ENCODE assay signal across 1 cellular context in the genomic region with DNA sequence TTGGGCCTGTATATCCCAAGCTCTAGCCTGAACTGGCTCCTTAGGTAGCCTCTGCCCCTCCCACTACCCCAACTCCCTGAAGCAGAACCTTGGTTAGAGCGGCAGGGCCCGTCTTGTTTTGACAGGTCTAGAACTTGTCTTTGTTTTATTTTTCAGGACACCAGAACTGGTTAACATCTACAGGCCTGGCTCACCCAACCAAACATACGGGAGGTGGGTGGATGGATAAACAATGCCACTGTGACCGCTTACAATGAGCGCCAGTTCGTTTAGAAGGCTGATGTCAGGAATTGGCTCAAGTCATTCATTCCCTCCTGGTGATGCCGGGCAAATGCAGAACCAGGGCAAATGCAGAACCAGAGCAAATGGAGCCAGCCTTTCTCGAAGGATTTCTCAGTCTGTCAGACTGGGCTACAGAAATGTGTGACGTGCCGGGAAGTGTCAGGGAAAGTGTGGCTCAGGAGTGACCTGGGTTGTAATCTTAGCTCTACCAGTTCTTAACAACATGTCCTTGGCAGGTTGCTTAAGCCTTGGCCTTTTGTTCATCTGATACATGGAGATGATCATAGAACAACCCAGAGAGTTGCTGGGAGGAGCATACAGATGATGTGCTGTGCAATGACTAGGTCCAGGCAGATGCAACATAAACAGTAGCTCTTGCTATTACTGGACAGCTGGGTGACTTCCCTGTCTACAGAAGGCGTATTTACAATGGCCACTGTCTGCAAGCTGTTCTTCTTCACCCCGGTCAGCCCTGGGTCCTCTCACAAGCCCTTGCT.
A peak's percentile ranks its signal among the peaks of the same experiment; 100 is the strongest.
TF ChIP-seq lines count a peak whose summit lies in the region.

No MANE protein-coding gene starts in this region.

TF ChIP-seq in K562, 482 proteins besides CTCF, POLR2A, EP300 and RAD21:
- 0 out of 2 replicates have a peak, but pooled peaks have one; percentile 38 for TF ChIP-seq STAT6 (CRISPR knock-in tag; IDR thresholded peaks at IDR 0.05)
- TF ChIP-seq MAFG (tag; conservative IDR thresholded peaks at IDR 0.05): 0 out of 2 replicates have a peak, but pooled peaks have one; percentile 2
- TF ChIP-seq ZNF699 (CRISPR knock-in tag; IDR thresholded peaks at IDR 0.05; ENCODE audit: insufficient replicate concordance): no peak
- 0 out of 2 replicates have a peak, but pooled peaks have one; percentile 14 for TF ChIP-seq CEBPG (CRISPR knock-in tag; IDR thresholded peaks at IDR 0.05)
- TF ChIP-seq CEBPG (tag; conservative IDR thresholded peaks at IDR 0.05 in 1 of 2, IDR thresholded peaks at IDR 0.05 in 1 of 2): no peak
- TF ChIP-seq, protein P1, sequence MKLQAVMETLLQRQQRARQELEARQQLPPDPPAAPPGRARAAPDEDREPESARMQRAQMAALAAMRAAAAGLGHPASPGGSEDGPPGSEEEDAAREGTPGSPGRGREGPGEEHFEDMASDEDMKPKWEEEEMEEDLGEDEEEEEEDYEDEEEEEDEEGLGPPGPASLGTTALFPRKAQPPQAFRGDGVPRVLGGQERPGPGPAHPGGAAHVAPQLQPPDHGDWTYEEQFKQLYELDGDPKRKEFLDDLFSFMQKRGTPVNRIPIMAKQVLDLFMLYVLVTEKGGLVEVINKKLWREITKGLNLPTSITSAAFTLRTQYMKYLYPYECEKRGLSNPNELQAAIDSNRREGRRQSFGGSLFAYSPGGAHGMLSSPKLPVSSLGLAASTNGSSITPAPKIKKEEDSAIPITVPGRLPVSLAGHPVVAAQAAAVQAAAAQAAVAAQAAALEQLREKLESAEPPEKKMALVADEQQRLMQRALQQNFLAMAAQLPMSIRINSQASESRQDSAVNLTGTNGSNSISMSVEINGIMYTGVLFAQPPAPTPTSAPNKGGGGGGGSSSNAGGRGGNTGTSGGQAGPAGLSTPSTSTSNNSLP (IDR thresholded peaks at IDR 0.05; ENCODE audit: borderline replicate concordance, low read depth, low read length): no peak
- TF ChIP-seq POLR2B (IDR thresholded peaks at IDR 0.05; ENCODE audit: low read depth, partially characterized antibody): no peak
- TF ChIP-seq ZFX (CRISPR knock-in tag; IDR thresholded peaks at IDR 0.05): peak; percentile 23; the same call in 1 of the 2 replicates
- peak; percentile 71 for TF ChIP-seq RBM25 (IDR thresholded peaks at IDR 0.05; ENCODE audit: low read depth, low read length, severe bottlenecking)
- TF ChIP-seq, protein P2, sequence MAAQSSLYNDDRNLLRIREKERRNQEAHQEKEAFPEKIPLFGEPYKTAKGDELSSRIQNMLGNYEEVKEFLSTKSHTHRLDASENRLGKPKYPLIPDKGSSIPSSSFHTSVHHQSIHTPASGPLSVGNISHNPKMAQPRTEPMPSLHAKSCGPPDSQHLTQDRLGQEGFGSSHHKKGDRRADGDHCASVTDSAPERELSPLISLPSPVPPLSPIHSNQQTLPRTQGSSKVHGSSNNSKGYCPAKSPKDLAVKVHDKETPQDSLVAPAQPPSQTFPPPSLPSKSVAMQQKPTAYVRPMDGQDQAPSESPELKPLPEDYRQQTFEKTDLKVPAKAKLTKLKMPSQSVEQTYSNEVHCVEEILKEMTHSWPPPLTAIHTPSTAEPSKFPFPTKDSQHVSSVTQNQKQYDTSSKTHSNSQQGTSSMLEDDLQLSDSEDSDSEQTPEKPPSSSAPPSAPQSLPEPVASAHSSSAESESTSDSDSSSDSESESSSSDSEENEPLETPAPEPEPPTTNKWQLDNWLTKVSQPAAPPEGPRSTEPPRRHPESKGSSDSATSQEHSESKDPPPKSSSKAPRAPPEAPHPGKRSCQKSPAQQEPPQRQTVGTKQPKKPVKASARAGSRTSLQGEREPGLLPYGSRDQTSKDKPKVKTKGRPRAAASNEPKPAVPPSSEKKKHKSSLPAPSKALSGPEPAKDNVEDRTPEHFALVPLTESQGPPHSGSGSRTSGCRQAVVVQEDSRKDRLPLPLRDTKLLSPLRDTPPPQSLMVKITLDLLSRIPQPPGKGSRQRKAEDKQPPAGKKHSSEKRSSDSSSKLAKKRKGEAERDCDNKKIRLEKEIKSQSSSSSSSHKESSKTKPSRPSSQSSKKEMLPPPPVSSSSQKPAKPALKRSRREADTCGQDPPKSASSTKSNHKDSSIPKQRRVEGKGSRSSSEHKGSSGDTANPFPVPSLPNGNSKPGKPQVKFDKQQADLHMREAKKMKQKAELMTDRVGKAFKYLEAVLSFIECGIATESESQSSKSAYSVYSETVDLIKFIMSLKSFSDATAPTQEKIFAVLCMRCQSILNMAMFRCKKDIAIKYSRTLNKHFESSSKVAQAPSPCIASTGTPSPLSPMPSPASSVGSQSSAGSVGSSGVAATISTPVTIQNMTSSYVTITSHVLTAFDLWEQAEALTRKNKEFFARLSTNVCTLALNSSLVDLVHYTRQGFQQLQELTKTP (IDR thresholded peaks at IDR 0.05; ENCODE audit: low read depth in 1 of 2, partially characterized antibody in 2 of 2): no peak
- 0 out of 2 replicates have a peak, but pooled peaks have one; percentile 15 for TF ChIP-seq CBFB (CRISPR knock-in tag; IDR thresholded peaks at IDR 0.05)
- TF ChIP-seq BRCA1 (IDR thresholded peaks at IDR 0.05): no peak
- peak; percentile 27; the same call in 1 of the 2 replicates for TF ChIP-seq BRCA1 (CRISPR knock-in tag; IDR thresholded peaks at IDR 0.05)
- TF ChIP-seq ZC3H4 (CRISPR knock-in tag; IDR thresholded peaks at IDR 0.05; ENCODE audit: borderline replicate concordance): 0 out of 2 replicates have a peak, but pooled peaks have one; percentile 33
- peak; percentile 52; the same call in 1 of the 2 replicates for TF ChIP-seq KAT7 (CRISPR knock-in tag; IDR thresholded peaks at IDR 0.05; ENCODE audit: borderline replicate concordance)
